13 cellular contexts compared by ENCODE assay signal in genomic region chr4:81905966-81906365, GRCh38.
DNase-seq lines count a peak whose midpoint lies in the region; ATAC-seq and TF ChIP-seq lines count a peak whose summit lies in the region.
"Had no signal": no experiment of that assay in that cellular context is flagged by ENCODE, and none has a peak within 500 bp of the region (broad histone marks: within the 10 kb centered on the region; RNA-seq: fewer than 3 reads in every experiment).

No MANE protein-coding gene starts in this region.

- intact Hi-C loops in naive thymus-derived CD4-positive, alpha-beta T cell (cut with micrococcal nuclease): no loop called here
- intact Hi-C loops in sigmoid colon (cut with DNase I): no loop called here
- intact Hi-C loops in activated T-helper 1 cell treated with anti-CD3 and anti-CD28 coated beads, Interleukin-12 subunit alpha, Interleukin-12 subunit beta, Interleukin-2, Interleukin-4 antibody, amounts not matched to agents 30 ng/mL and 10 ng/mL and 1 ng/mL, durations not matched to agents 14 hours and 24 hours and 36 hours (cut with micrococcal nuclease): no loop called here

- TF ChIP-seq POLR2A in sigmoid colon (IDR thresholded peaks at IDR 0.05): no peak

- TF ChIP-seq CTCF in GM12865 (IDR thresholded peaks at IDR 0.05; ENCODE audit: insufficient read depth, low read depth, low read length, missing control alignments): no peak
- no peak for TF ChIP-seq CTCF in sigmoid colon (IDR thresholded peaks at IDR 0.05)

- H3K36me3 Mint-ChIP-seq in T-helper 2 cell treated with Interferon-gamma antibody and Interleukin-4, amounts not matched to agents 5 μg/mL and 100 μg/mL, for 36 hours (ENCODE audit: low read depth): no peaks in the 10 kb centered on the region
- no peaks in the 10 kb centered on the region for H3K36me3 Mint-ChIP-seq in naive thymus-derived CD4-positive, alpha-beta T cell
- no peaks in the 10 kb centered on the region for H3K36me3 Mint-ChIP-seq in activated T-helper 1 cell treated with anti-CD3 and anti-CD28 coated beads, Interleukin-12 subunit alpha, Interleukin-12 subunit beta, Interleukin-2, Interleukin-4 antibody, amounts not matched to agents 30 ng/mL and 10 ng/mL and 1 ng/mL, durations not matched to agents 14 hours and 24 hours and 36 hours (ENCODE audit: low read depth)

- 28 to 34% methylated on average over 2 of the region's 2 CpGs for WGBS in sigmoid colon, 2 donors

- H3K4me3 Mint-ChIP-seq in T-helper 2 cell treated with Interferon-gamma antibody and Interleukin-4, amounts not matched to agents 5 μg/mL and 100 μg/mL, for 36 hours: no peak overlapping the region
- no peak overlapping the region for H3K4me3 Mint-ChIP-seq in naive thymus-derived CD4-positive, alpha-beta T cell
- H3K4me3 Mint-ChIP-seq in activated T-helper 1 cell treated with anti-CD3 and anti-CD28 coated beads, Interleukin-12 subunit alpha, Interleukin-12 subunit beta, Interleukin-2, Interleukin-4 antibody, amounts not matched to agents 30 ng/mL and 10 ng/mL and 1 ng/mL, durations not matched to agents 14 hours and 24 hours and 36 hours: no peak overlapping the region

- H3K27me3 Mint-ChIP-seq in T-helper 2 cell treated with Interferon-gamma antibody and Interleukin-4, amounts not matched to agents 5 μg/mL and 100 μg/mL, for 36 hours (ENCODE audit: low read depth): peaks cover 5% of the 10 kb centered on the region
- H3K27me3 Mint-ChIP-seq in naive thymus-derived CD4-positive, alpha-beta T cell: peaks cover 0 to 18% (median 0%) of the 10 kb centered on the region in 5 donors
- H3K27me3 Mint-ChIP-seq in activated T-helper 1 cell treated with anti-CD3 and anti-CD28 coated beads, Interleukin-12 subunit alpha, Interleukin-12 subunit beta, Interleukin-2, Interleukin-4 antibody, amounts not matched to agents 30 ng/mL and 10 ng/mL and 1 ng/mL, durations not matched to agents 14 hours and 24 hours and 36 hours (ENCODE audit: insufficient read depth): peaks cover 2% of the 10 kb centered on the region

- CTCF ChIA-PET in naive thymus-derived CD4-positive, alpha-beta T cell (lab: Charles Lee): no interaction called here

- no peaks in the 10 kb centered on the region for H3K9me3 ChIP-seq in naive thymus-derived CD4-positive, alpha-beta T cell (ENCODE audit: control insufficient read depth in 2 of 3, low read length in 3 of 3)
- H3K9me3 ChIP-seq in sigmoid colon: no peaks in the 10 kb centered on the region

- H3K4me1 Mint-ChIP-seq in T-helper 2 cell treated with Interferon-gamma antibody and Interleukin-4, amounts not matched to agents 5 μg/mL and 100 μg/mL, for 36 hours (ENCODE audit: low read depth): no peaks in the 10 kb centered on the region
- peaks cover 0 to 6% (median 0%) of the 10 kb centered on the region in 7 donors for H3K4me1 Mint-ChIP-seq in naive thymus-derived CD4-positive, alpha-beta T cell
- H3K4me1 Mint-ChIP-seq in activated T-helper 1 cell treated with anti-CD3 and anti-CD28 coated beads, Interleukin-12 subunit alpha, Interleukin-12 subunit beta, Interleukin-2, Interleukin-4 antibody, amounts not matched to agents 30 ng/mL and 10 ng/mL and 1 ng/mL, durations not matched to agents 14 hours and 24 hours and 36 hours (ENCODE audit: low read depth): peaks cover 5% of the 10 kb centered on the region

- H3K4me3 ChIP-seq in GM12865 (ENCODE audit: low read depth, low read length): no peak overlapping the region
- H3K4me3 ChIP-seq in naive thymus-derived CD4-positive, alpha-beta T cell (ENCODE audit: low read length): no peak overlapping the region
- H3K4me3 ChIP-seq in sigmoid colon: no peak overlapping the region
- H3K4me3 ChIP-seq: dorsolateral prefrontal cortex, SK-N-MC had no signal

- no peak overlapping the region for H3K27ac Mint-ChIP-seq in T-helper 2 cell treated with Interferon-gamma antibody and Interleukin-4, amounts not matched to agents 5 μg/mL and 100 μg/mL, for 36 hours
- no peak overlapping the region for H3K27ac Mint-ChIP-seq in naive thymus-derived CD4-positive, alpha-beta T cell
- H3K27ac Mint-ChIP-seq in activated T-helper 1 cell treated with anti-CD3 and anti-CD28 coated beads, Interleukin-12 subunit alpha, Interleukin-12 subunit beta, Interleukin-2, Interleukin-4 antibody, amounts not matched to agents 30 ng/mL and 10 ng/mL and 1 ng/mL, durations not matched to agents 14 hours and 24 hours and 36 hours: no peak overlapping the region

- no peaks in the 10 kb centered on the region for H3K9me3 Mint-ChIP-seq in T-helper 2 cell treated with Interferon-gamma antibody and Interleukin-4, amounts not matched to agents 5 μg/mL and 100 μg/mL, for 36 hours
- no peaks in the 10 kb centered on the region for H3K9me3 Mint-ChIP-seq in naive thymus-derived CD4-positive, alpha-beta T cell
- H3K9me3 Mint-ChIP-seq in activated T-helper 1 cell treated with anti-CD3 and anti-CD28 coated beads, Interleukin-12 subunit alpha, Interleukin-12 subunit beta, Interleukin-2, Interleukin-4 antibody, amounts not matched to agents 30 ng/mL and 10 ng/mL and 1 ng/mL, durations not matched to agents 14 hours and 24 hours and 36 hours: no peaks in the 10 kb centered on the region

- peaks cover 0 to 4% of the 10 kb centered on the region in 2 donors for H3K27me3 ChIP-seq in naive thymus-derived CD4-positive, alpha-beta T cell (ENCODE audit: control insufficient read depth in 2 of 2, insufficient read depth in 2 of 2, low read length in 2 of 2)
- H3K27me3 ChIP-seq in sigmoid colon: no peaks in the 10 kb centered on the region

- H3K27ac ChIP-seq in naive thymus-derived CD4-positive, alpha-beta T cell (ENCODE audit: low read depth, low read length): no peak overlapping the region
- no peak overlapping the region for H3K27ac ChIP-seq in sigmoid colon
- H3K27ac ChIP-seq: dorsolateral prefrontal cortex, SK-N-MC had no signal

- ATAC-seq in GM19395 (IDR thresholded peaks at IDR 0.05; ENCODE audit: unreplicated experiment) (peak; percentile 99), HG02973 (IDR thresholded peaks at IDR 0.05; ENCODE audit: unreplicated experiment) (peak; percentile 99)
- ATAC-seq in naive thymus-derived CD4-positive, alpha-beta T cell: no peak
- ATAC-seq: HCT116 had no signal

- H3K4me1 ChIP-seq in naive thymus-derived CD4-positive, alpha-beta T cell (ENCODE audit: control insufficient read depth in 2 of 2, insufficient read depth in 2 of 2, low read length in 2 of 2): no peaks in the 10 kb centered on the region
- H3K4me1 ChIP-seq in sigmoid colon: no peaks in the 10 kb centered on the region

- H3K36me3 ChIP-seq in naive thymus-derived CD4-positive, alpha-beta T cell (ENCODE audit: control insufficient read depth in 2 of 3, insufficient read depth in 3 of 3, low read length in 3 of 3): no peaks in the 10 kb centered on the region
- H3K36me3 ChIP-seq in sigmoid colon: no peaks in the 10 kb centered on the region

- POLR2A ChIA-PET in naive thymus-derived CD4-positive, alpha-beta T cell (lab: Charles Lee): no interaction called here

- no peak for TF ChIP-seq EP300 in sigmoid colon (IDR thresholded peaks at IDR 0.05)

- DNase-seq in GM12865 (ENCODE audit: low read depth) (peak; percentile 35), NCI-H2196 (lab: John Stamatoyannopoulos, UW; ENCODE audit: unreplicated experiment) (no peak), sigmoid colon (no peak)
- DNase-seq in T-helper 2 cell treated with Interferon-gamma antibody and Interleukin-4, amounts not matched to agents 5 μg/mL and 100 μg/mL, for 36 hours (ENCODE audit: low spot score): peak; percentile 7
- DNase-seq in naive thymus-derived CD4-positive, alpha-beta T cell: no peak
- DNase-seq in activated T-helper 1 cell treated with anti-CD3 and anti-CD28 coated beads, Interleukin-12 subunit alpha, Interleukin-12 subunit beta, Interleukin-2, Interleukin-4 antibody, amounts not matched to agents 30 ng/mL and 10 ng/mL and 1 ng/mL, durations not matched to agents 14 hours and 24 hours and 36 hours (ENCODE audit: low spot score): no peak
- DNase-seq: activated T-cell treated with anti-CD3 and anti-CD28 coated beads, Interleukin-2, amount 50 U/mL, for 48 hours; dorsolateral prefrontal cortex; NCI-H2029 had no signal

Comparison
In these comparisons a context has a peak if more than half of its experiments do, and no peak if none do; other contexts are left out.
1. DNase-seq: peak in GM12865 (single experiment) and T-helper 2 cell treated with Interferon-gamma antibody and Interleukin-4, amounts not matched to agents 5 μg/mL and 100 μg/mL, for 36 hours (single experiment); none in naive thymus-derived CD4-positive, alpha-beta T cell (0 of 9), NCI-H2196 (single experiment), sigmoid colon (single experiment) and activated T-helper 1 cell treated with anti-CD3 and anti-CD28 coated beads, Interleukin-12 subunit alpha, Interleukin-12 subunit beta, Interleukin-2, Interleukin-4 antibody, amounts not matched to agents 30 ng/mL and 10 ng/mL and 1 ng/mL, durations not matched to agents 14 hours and 24 hours and 36 hours (single experiment).